ENCODE assay signal across 1 cellular context in the genomic region with DNA sequence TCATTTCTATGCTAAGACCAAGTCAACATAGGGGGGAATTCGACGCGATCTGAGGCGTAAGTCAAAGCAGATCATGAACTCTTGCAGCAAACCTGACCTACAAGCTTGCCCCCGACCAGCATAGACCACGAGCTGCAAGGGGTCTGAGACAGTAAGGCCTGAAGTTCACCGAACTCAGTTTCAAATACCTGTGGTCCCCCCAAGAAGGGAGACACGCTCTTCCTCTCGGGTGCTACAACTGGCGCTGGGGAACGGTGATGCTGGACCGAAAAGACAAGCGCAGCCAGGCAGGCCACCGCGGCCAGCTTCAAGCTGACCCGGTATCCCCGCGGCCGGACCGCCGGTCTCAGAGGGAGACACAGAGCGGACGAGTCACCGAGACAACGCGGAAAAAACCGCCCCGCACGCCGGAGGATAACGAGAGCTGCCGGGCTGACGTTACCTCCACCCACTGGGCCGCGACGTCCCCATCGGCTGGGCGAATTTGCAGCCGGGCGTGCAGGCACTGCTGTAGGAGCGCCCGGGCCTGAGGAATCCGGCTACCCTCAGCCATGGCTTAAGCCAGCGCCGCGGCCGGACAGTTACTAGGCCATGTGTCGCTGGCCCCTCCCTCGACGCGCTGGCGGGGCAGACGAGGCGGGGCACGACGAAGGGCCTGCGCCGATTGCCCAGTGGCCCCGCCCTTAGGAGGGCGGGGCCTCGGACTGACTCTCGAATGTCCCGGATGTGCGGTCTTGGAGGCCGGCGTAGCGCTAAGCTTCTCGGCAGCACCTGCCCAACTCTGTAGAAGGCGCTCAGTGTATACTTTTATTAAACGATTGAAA.
TF ChIP-seq lines count a peak whose summit lies in the region.

A gene (minus strand): TSS at position 666 of the 824 bp plus-strand sequence. CDS start 113 bp downstream, at position 553.

TF ChIP-seq in HEK293, 187 proteins besides CTCF, POLR2A, EP300 and RAD21 (continued from another document and continues in another):
- TF ChIP-seq, protein P1, sequence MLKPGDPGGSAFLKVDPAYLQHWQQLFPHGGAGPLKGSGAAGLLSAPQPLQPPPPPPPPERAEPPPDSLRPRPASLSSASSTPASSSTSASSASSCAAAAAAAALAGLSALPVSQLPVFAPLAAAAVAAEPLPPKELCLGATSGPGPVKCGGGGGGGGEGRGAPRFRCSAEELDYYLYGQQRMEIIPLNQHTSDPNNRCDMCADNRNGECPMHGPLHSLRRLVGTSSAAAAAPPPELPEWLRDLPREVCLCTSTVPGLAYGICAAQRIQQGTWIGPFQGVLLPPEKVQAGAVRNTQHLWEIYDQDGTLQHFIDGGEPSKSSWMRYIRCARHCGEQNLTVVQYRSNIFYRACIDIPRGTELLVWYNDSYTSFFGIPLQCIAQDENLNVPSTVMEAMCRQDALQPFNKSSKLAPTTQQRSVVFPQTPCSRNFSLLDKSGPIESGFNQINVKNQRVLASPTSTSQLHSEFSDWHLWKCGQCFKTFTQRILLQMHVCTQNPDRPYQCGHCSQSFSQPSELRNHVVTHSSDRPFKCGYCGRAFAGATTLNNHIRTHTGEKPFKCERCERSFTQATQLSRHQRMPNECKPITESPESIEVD (tag by site-specific recombination; IDR thresholded peaks at IDR 0.05), result no peak
- no peak for TF ChIP-seq HOXC10 (CRISPR knock-in tag; IDR thresholded peaks at IDR 0.05)
- no peak; the same call in 1 of the 2 replicates for TF ChIP-seq ZNF10 (tag by site-specific recombination; IDR thresholded peaks at IDR 0.05)
- TF ChIP-seq, protein P2, sequence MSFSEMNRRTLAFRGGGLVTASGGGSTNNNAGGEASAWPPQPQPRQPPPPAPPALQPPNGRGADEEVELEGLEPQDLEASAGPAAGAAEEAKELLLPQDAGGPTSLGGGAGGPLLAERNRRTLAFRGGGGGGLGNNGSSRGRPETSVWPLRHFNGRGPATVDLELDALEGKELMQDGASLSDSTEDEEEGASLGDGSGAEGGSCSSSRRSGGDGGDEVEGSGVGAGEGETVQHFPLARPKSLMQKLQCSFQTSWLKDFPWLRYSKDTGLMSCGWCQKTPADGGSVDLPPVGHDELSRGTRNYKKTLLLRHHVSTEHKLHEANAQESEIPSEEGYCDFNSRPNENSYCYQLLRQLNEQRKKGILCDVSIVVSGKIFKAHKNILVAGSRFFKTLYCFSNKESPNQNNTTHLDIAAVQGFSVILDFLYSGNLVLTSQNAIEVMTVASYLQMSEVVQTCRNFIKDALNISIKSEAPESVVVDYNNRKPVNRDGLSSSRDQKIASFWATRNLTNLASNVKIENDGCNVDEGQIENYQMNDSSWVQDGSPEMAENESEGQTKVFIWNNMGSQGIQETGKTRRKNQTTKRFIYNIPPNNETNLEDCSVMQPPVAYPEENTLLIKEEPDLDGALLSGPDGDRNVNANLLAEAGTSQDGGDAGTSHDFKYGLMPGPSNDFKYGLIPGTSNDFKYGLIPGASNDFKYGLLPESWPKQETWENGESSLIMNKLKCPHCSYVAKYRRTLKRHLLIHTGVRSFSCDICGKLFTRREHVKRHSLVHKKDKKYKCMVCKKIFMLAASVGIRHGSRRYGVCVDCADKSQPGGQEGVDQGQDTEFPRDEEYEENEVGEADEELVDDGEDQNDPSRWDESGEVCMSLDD (tag by site-specific recombination; IDR thresholded peaks at IDR 0.05), result no peak
- peak; percentile 82; the same call in 1 of the 2 replicates for TF ChIP-seq ZXDB (tag by site-specific recombination; IDR thresholded peaks at IDR 0.05)
- TF ChIP-seq ZNF175 (tag by site-specific recombination; IDR thresholded peaks at IDR 0.05), result no peak
- TF ChIP-seq, protein P3, sequence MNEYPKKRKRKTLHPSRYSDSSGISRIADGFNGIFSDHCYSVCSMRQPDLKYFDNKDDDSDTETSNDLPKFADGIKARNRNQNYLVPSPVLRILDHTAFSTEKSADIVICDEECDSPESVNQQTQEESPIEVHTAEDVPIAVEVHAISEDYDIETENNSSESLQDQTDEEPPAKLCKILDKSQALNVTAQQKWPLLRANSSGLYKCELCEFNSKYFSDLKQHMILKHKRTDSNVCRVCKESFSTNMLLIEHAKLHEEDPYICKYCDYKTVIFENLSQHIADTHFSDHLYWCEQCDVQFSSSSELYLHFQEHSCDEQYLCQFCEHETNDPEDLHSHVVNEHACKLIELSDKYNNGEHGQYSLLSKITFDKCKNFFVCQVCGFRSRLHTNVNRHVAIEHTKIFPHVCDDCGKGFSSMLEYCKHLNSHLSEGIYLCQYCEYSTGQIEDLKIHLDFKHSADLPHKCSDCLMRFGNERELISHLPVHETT (tag by site-specific recombination; IDR thresholded peaks at IDR 0.05), result 0 out of 2 replicates have a peak, but pooled peaks have one; percentile 23
- TF ChIP-seq, protein P4, sequence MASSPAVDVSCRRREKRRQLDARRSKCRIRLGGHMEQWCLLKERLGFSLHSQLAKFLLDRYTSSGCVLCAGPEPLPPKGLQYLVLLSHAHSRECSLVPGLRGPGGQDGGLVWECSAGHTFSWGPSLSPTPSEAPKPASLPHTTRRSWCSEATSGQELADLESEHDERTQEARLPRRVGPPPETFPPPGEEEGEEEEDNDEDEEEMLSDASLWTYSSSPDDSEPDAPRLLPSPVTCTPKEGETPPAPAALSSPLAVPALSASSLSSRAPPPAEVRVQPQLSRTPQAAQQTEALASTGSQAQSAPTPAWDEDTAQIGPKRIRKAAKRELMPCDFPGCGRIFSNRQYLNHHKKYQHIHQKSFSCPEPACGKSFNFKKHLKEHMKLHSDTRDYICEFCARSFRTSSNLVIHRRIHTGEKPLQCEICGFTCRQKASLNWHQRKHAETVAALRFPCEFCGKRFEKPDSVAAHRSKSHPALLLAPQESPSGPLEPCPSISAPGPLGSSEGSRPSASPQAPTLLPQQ (tag by site-specific recombination; IDR thresholded peaks at IDR 0.05), result peak; percentile 86; the same call in 1 of the 2 replicates
- no peak for TF ChIP-seq ZNF132 (tag by site-specific recombination; IDR thresholded peaks at IDR 0.05; ENCODE audit: borderline replicate concordance)
- peak; percentile 59; the same call in 1 of the 2 replicates for TF ChIP-seq ZNF610 (tag by site-specific recombination; IDR thresholded peaks at IDR 0.05; ENCODE audit: borderline replicate concordance)
- TF ChIP-seq, protein P5, sequence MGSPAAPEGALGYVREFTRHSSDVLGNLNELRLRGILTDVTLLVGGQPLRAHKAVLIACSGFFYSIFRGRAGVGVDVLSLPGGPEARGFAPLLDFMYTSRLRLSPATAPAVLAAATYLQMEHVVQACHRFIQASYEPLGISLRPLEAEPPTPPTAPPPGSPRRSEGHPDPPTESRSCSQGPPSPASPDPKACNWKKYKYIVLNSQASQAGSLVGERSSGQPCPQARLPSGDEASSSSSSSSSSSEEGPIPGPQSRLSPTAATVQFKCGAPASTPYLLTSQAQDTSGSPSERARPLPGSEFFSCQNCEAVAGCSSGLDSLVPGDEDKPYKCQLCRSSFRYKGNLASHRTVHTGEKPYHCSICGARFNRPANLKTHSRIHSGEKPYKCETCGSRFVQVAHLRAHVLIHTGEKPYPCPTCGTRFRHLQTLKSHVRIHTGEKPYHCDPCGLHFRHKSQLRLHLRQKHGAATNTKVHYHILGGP (tag by site-specific recombination; IDR thresholded peaks at IDR 0.05), result no peak
- TF ChIP-seq ZNF501 (tag by site-specific recombination; IDR thresholded peaks at IDR 0.05), result peak; percentile 91
- peak; percentile 85 for TF ChIP-seq ZNF600 (tag by site-specific recombination; IDR thresholded peaks at IDR 0.05)
- TF ChIP-seq ZNF621 (tag by site-specific recombination; IDR thresholded peaks at IDR 0.05), result no peak
- TF ChIP-seq ZNF514 (tag by site-specific recombination; IDR thresholded peaks at IDR 0.05), result no peak
- TF ChIP-seq, protein P6, sequence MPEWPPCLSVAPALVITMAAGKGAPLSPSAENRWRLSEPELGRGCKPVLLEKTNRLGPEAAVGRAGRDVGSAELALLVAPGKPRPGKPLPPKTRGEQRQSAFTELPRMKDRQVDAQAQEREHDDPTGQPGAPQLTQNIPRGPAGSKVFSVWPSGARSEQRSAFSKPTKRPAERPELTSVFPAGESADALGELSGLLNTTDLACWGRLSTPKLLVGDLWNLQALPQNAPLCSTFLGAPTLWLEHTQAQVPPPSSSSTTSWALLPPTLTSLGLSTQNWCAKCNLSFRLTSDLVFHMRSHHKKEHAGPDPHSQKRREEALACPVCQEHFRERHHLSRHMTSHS (tag by site-specific recombination; IDR thresholded peaks at IDR 0.05), result no peak
- TF ChIP-seq ZNF747 (tag by site-specific recombination; IDR thresholded peaks at IDR 0.05), result no peak
- 0 out of 2 replicates have a peak, but pooled peaks have one; percentile 44 for TF ChIP-seq OVOL3 (tag by site-specific recombination; IDR thresholded peaks at IDR 0.05)
- TF ChIP-seq KLF9 (tag by site-specific recombination; IDR thresholded peaks at IDR 0.05; ENCODE audit: low read depth), result peak; percentile 46
- no peak for TF ChIP-seq KLF10 (tag by site-specific recombination; IDR thresholded peaks at IDR 0.05)
- TF ChIP-seq ZNF133 (tag by site-specific recombination; IDR thresholded peaks at IDR 0.05), result no peak
- TF ChIP-seq ZNF335 (tag by site-specific recombination; conservative IDR thresholded peaks at IDR 0.05), result peak; percentile 99
- TF ChIP-seq ZFP69B (tag by site-specific recombination; IDR thresholded peaks at IDR 0.05), result no peak
- TF ChIP-seq ZBTB48 (tag by site-specific recombination; IDR thresholded peaks at IDR 0.05), result 0 out of 2 replicates have a peak, but pooled peaks have one; percentile 46
- no peak for TF ChIP-seq EGR2 (tag by site-specific recombination; IDR thresholded peaks at IDR 0.05; ENCODE audit: low read depth)
- no peak for TF ChIP-seq ZNF24 (tag by site-specific recombination; IDR thresholded peaks at IDR 0.05)
- no peak for TF ChIP-seq ZNF776 (tag by site-specific recombination; IDR thresholded peaks at IDR 0.05; ENCODE audit: borderline replicate concordance)
- TF ChIP-seq ZNF555 (tag by site-specific recombination; conservative IDR thresholded peaks at IDR 0.05), result no peak
- TF ChIP-seq, protein P7, sequence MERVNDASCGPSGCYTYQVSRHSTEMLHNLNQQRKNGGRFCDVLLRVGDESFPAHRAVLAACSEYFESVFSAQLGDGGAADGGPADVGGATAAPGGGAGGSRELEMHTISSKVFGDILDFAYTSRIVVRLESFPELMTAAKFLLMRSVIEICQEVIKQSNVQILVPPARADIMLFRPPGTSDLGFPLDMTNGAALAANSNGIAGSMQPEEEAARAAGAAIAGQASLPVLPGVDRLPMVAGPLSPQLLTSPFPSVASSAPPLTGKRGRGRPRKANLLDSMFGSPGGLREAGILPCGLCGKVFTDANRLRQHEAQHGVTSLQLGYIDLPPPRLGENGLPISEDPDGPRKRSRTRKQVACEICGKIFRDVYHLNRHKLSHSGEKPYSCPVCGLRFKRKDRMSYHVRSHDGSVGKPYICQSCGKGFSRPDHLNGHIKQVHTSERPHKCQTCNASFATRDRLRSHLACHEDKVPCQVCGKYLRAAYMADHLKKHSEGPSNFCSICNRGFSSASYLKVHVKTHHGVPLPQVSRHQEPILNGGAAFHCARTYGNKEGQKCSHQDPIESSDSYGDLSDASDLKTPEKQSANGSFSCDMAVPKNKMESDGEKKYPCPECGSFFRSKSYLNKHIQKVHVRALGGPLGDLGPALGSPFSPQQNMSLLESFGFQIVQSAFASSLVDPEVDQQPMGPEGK (tag by site-specific recombination; IDR thresholded peaks at IDR 0.05), result peak; percentile 92
- TF ChIP-seq ZNF341 (tag by site-specific recombination; IDR thresholded peaks at IDR 0.05; ENCODE audit: low read depth), result no peak
- TF ChIP-seq ZNF660 (tag by site-specific recombination; IDR thresholded peaks at IDR 0.05), result 0 out of 2 replicates have a peak, but pooled peaks have one; percentile 44
- TF ChIP-seq, protein P8, sequence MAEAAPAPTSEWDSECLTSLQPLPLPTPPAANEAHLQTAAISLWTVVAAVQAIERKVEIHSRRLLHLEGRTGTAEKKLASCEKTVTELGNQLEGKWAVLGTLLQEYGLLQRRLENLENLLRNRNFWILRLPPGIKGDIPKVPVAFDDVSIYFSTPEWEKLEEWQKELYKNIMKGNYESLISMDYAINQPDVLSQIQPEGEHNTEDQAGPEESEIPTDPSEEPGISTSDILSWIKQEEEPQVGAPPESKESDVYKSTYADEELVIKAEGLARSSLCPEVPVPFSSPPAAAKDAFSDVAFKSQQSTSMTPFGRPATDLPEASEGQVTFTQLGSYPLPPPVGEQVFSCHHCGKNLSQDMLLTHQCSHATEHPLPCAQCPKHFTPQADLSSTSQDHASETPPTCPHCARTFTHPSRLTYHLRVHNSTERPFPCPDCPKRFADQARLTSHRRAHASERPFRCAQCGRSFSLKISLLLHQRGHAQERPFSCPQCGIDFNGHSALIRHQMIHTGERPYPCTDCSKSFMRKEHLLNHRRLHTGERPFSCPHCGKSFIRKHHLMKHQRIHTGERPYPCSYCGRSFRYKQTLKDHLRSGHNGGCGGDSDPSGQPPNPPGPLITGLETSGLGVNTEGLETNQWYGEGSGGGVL (tag by site-specific recombination; IDR thresholded peaks at IDR 0.05), result 0 out of 2 replicates have a peak, but pooled peaks have one; percentile 10
- TF ChIP-seq, protein P9, sequence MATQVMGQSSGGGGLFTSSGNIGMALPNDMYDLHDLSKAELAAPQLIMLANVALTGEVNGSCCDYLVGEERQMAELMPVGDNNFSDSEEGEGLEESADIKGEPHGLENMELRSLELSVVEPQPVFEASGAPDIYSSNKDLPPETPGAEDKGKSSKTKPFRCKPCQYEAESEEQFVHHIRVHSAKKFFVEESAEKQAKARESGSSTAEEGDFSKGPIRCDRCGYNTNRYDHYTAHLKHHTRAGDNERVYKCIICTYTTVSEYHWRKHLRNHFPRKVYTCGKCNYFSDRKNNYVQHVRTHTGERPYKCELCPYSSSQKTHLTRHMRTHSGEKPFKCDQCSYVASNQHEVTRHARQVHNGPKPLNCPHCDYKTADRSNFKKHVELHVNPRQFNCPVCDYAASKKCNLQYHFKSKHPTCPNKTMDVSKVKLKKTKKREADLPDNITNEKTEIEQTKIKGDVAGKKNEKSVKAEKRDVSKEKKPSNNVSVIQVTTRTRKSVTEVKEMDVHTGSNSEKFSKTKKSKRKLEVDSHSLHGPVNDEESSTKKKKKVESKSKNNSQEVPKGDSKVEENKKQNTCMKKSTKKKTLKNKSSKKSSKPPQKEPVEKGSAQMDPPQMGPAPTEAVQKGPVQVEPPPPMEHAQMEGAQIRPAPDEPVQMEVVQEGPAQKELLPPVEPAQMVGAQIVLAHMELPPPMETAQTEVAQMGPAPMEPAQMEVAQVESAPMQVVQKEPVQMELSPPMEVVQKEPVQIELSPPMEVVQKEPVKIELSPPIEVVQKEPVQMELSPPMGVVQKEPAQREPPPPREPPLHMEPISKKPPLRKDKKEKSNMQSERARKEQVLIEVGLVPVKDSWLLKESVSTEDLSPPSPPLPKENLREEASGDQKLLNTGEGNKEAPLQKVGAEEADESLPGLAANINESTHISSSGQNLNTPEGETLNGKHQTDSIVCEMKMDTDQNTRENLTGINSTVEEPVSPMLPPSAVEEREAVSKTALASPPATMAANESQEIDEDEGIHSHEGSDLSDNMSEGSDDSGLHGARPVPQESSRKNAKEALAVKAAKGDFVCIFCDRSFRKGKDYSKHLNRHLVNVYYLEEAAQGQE (tag by site-specific recombination; IDR thresholded peaks at IDR 0.05), result peak; percentile 63; the same call in 1 of the 2 replicates
- no peak for TF ChIP-seq ZNF211 (tag by site-specific recombination; IDR thresholded peaks at IDR 0.05; ENCODE audit: low read depth)
- TF ChIP-seq KLF7 (tag by site-specific recombination; IDR thresholded peaks at IDR 0.05; ENCODE audit: borderline replicate concordance), result no peak; the same call in 1 of the 2 replicates
- peak; percentile 71 for TF ChIP-seq ZBTB20 (tag by site-specific recombination; IDR thresholded peaks at IDR 0.05)
- TF ChIP-seq ZNF785 (tag by site-specific recombination; IDR thresholded peaks at IDR 0.05), result no peak
- no peak for TF ChIP-seq ZNF473 (tag by site-specific recombination; IDR thresholded peaks at IDR 0.05)
